Comparison of ENCODE assay signal across 18 cellular contexts in genomic region chr14:52155656-52156213, GRCh38.
A peak's percentile ranks its signal among the peaks of the same experiment; 100 is the strongest.
DNase-seq lines count a peak whose midpoint lies in the region; ATAC-seq, FAIRE-seq and TF ChIP-seq lines count a peak whose summit lies in the region.
"Had no signal": no experiment of that assay in that cellular context is flagged by ENCODE, and none has a peak within 500 bp of the region (broad histone marks: within the 10 kb centered on the region; RNA-seq: fewer than 3 reads in every experiment).

No MANE protein-coding gene starts in this region.

- no peak overlapping the region for H3K4ac ChIP-seq in H9 (ENCODE audit: low read depth, low read length)

- H3K9ac ChIP-seq in H9 (ENCODE audit: extremely low read depth, insufficient read length, low read length): no peak overlapping the region

- H2BK12ac ChIP-seq in H9 (ENCODE audit: insufficient read length, low read depth, low read length): no peak overlapping the region

- ATAC-seq in activated CD8-positive, alpha-beta T cell treated with anti-CD3 and anti-CD28 coated beads, Interleukin-2, amount 10 ng/mL, durations not matched to agents 7 days and 5 days: no peak
- ATAC-seq in activated CD8-positive, alpha-beta T cell treated with anti-CD3 and anti-CD28 coated beads for 36 hours: no peak
- peak in 1 of 3 donors; percentile 4 for ATAC-seq in natural killer cell
- ATAC-seq: GM23338 had no signal

- H3K27me3 ChIP-seq in H9 (ENCODE audit: insufficient read depth, low read length): no peaks in the 10 kb centered on the region

- no peak overlapping the region for H4K91ac ChIP-seq in H9 (ENCODE audit: insufficient read length, low read depth, low read length)

- H3K27ac ChIP-seq in H9 (ENCODE audit: insufficient read length, low read depth, low read length): no peak overlapping the region
- H3K27ac ChIP-seq: 22Rv1 had no signal

- no peak overlapping the region for H2BK20ac ChIP-seq in H9 (ENCODE audit: low read depth, low read length, poor library complexity, severe bottlenecking)

- no peak overlapping the region for H3T11ph ChIP-seq in H9 (ENCODE audit: low read length)

- no peak overlapping the region for H3K18ac ChIP-seq in H9 (ENCODE audit: insufficient read length, low read depth, low read length)

- H2AFZ ChIP-seq in H9 (ENCODE audit: low read length): no peak overlapping the region
- H2AFZ ChIP-seq: GM23338 had no signal

- no peak overlapping the region for H3K4me3 Mint-ChIP-seq in activated CD8-positive, alpha-beta T cell treated with anti-CD3 and anti-CD28 coated beads, Interleukin-2, amount 10 ng/mL, durations not matched to agents 7 days and 5 days
- H3K4me3 Mint-ChIP-seq in activated CD8-positive, alpha-beta T cell treated with anti-CD3 and anti-CD28 coated beads for 36 hours: no peak overlapping the region
- H3K4me3 Mint-ChIP-seq in H9 (no peak overlapping the region), natural killer cell (peak overlapping the region; percentile 74)
- H3K4me3 Mint-ChIP-seq: CD14-positive monocyte, GM23338 had no signal

- H3K56ac ChIP-seq in H9 (ENCODE audit: insufficient read length, low read depth, low read length): no peak overlapping the region

- no peaks in the 10 kb centered on the region for H3K79me2 ChIP-seq in H9 (ENCODE audit: insufficient read depth, low read length)

- H3K36me3 Mint-ChIP-seq in activated CD8-positive, alpha-beta T cell treated with anti-CD3 and anti-CD28 coated beads, Interleukin-2, amount 10 ng/mL, durations not matched to agents 7 days and 5 days (ENCODE audit: low read depth): peaks cover 33% of the 10 kb centered on the region
- peaks cover 3% of the 10 kb centered on the region for H3K36me3 Mint-ChIP-seq in activated CD8-positive, alpha-beta T cell treated with anti-CD3 and anti-CD28 coated beads for 36 hours (ENCODE audit: low read depth)
- H3K36me3 Mint-ChIP-seq in H9 (ENCODE audit: insufficient read depth in 1 of 3, low read depth in 3 of 3) (no peaks in the 10 kb centered on the region; a peak in 1 of 7 replicates), natural killer cell (no peaks in the 10 kb centered on the region)
- H3K36me3 Mint-ChIP-seq: CD14-positive monocyte; CD8-positive, alpha-beta T cell had no signal

- H3K79me1 ChIP-seq in H9 (ENCODE audit: insufficient read depth, low read depth, low read length, poor library complexity, severe bottlenecking): no peaks in the 10 kb centered on the region

- peak; percentile 88 for FAIRE-seq in urothelium cell line (lab: Jason Lieb, UNC)
- FAIRE-seq: D721Med had no signal

- no peak overlapping the region for H4K5ac ChIP-seq in H9 (ENCODE audit: insufficient read length, low read depth, low read length)

- no peak for TF ChIP-seq CTCF in activated CD8-positive, alpha-beta T cell treated with anti-CD3 and anti-CD28 coated beads for 36 hours (IDR thresholded peaks at IDR 0.05)
- TF ChIP-seq CTCF in H9 (conservative IDR thresholded peaks at IDR 0.05) (no peak), natural killer cell (IDR thresholded peaks at IDR 0.05) (no peak)

- H3K23ac ChIP-seq in H9 (ENCODE audit: insufficient read length, low read depth, low read length): no peak overlapping the region

- CTCF ChIA-PET in activated CD8-positive, alpha-beta T cell treated with anti-CD3 and anti-CD28 coated beads, Interleukin-2, amount 10 ng/mL, durations not matched to agents 7 days and 5 days (lab: Charles Lee): no interaction called here
- CTCF ChIA-PET in activated CD8-positive, alpha-beta T cell treated with anti-CD3 and anti-CD28 coated beads for 36 hours (lab: Charles Lee): no interaction called here
- CTCF ChIA-PET in HEK293T (lab: Yijun Ruan, JAX): no interaction called here

- no peak for DNase-seq in activated CD8-positive, alpha-beta T cell treated with anti-CD3 and anti-CD28 coated beads, Interleukin-2, amount 10 ng/mL, durations not matched to agents 7 days and 5 days
- DNase-seq in activated CD8-positive, alpha-beta T cell treated with anti-CD3 and anti-CD28 coated beads for 36 hours: no peak
- no peak for DNase-seq in H9
- DNase-seq in natural killer cell: no peak
- no peak for DNase-seq in urothelium cell line (ENCODE audit: low spot score)
- DNase-seq in OCI-M1 (lab: John Stamatoyannopoulos, UW): no peak
- no peak for DNase-seq in HEK293T (ENCODE audit: extremely low spot score)
- DNase-seq: CD8-positive, alpha-beta T cell; COR-L47; DMS153; DMS79 treated with DMSO at 0.1 percent for 48 hours; GF-D8; H7; IMR-90 had no signal

- no peaks in the 10 kb centered on the region for H3K9me3 ChIP-seq in H9 (ENCODE audit: control insufficient read depth, low read depth, low read length)

- POLR2A ChIA-PET in activated CD8-positive, alpha-beta T cell treated with anti-CD3 and anti-CD28 coated beads, Interleukin-2, amount 10 ng/mL, durations not matched to agents 7 days and 5 days (lab: Charles Lee): no interaction called here
- POLR2A ChIA-PET in activated CD8-positive, alpha-beta T cell treated with anti-CD3 and anti-CD28 coated beads for 36 hours (lab: Charles Lee): no interaction called here
- POLR2A ChIA-PET in HEK293T (lab: Yijun Ruan, JAX): no interaction called here

- H4K8ac ChIP-seq in H9 (replicated peaks; ENCODE audit: insufficient read length, low read depth, low read length): no peak overlapping the region

- H4K20me1 ChIP-seq in H9 (ENCODE audit: control insufficient read depth, insufficient read depth, insufficient read length): no peaks in the 10 kb centered on the region

- no CpG with 5 or more reads among the region's 24 CpGs for WGBS in H9 (ENCODE audit: extremely low coverage, insufficient read length, low lambda C conversion rate)

- peaks cover 17% of the 10 kb centered on the region for H3K9me3 Mint-ChIP-seq in activated CD8-positive, alpha-beta T cell treated with anti-CD3 and anti-CD28 coated beads, Interleukin-2, amount 10 ng/mL, durations not matched to agents 7 days and 5 days (ENCODE audit: insufficient read depth)
- no peaks in the 10 kb centered on the region for H3K9me3 Mint-ChIP-seq in activated CD8-positive, alpha-beta T cell treated with anti-CD3 and anti-CD28 coated beads for 36 hours
- H3K9me3 Mint-ChIP-seq in H9 (no peaks in the 10 kb centered on the region), natural killer cell (peaks cover 0 to 5% of the 10 kb centered on the region in 2 donors)
- H3K9me3 Mint-ChIP-seq: CD8-positive, alpha-beta T cell; GM23338 had no signal

- H3K23me2 ChIP-seq in H9 (ENCODE audit: insufficient read length, low read depth, low read length, poor library complexity, severe bottlenecking): no peaks in the 10 kb centered on the region

- peaks cover 2% of the 10 kb centered on the region for H3K27me3 Mint-ChIP-seq in activated CD8-positive, alpha-beta T cell treated with anti-CD3 and anti-CD28 coated beads, Interleukin-2, amount 10 ng/mL, durations not matched to agents 7 days and 5 days (ENCODE audit: low read depth)
- H3K27me3 Mint-ChIP-seq in activated CD8-positive, alpha-beta T cell treated with anti-CD3 and anti-CD28 coated beads for 36 hours: no peaks in the 10 kb centered on the region
- peaks cover 3% of the 10 kb centered on the region for H3K27me3 Mint-ChIP-seq in H9 (ENCODE audit: low read depth)
- H3K27me3 Mint-ChIP-seq in natural killer cell (ENCODE audit: low read depth in 2 of 2): no peaks in the 10 kb centered on the region

- no peak overlapping the region for H2BK120ac ChIP-seq in H9 (ENCODE audit: low read depth, low read length, poor library complexity, severe bottlenecking)

- intact Hi-C loops in activated CD8-positive, alpha-beta T cell treated with anti-CD3 and anti-CD28 coated beads for 36 hours (cut with micrococcal nuclease): loop anchor here (10.0 kb wide), 1 partner anchor 109 kb away; the partner anchor contains the start of gene PTGDR
- intact Hi-C loops in natural killer cell (cut with micrococcal nuclease): loop anchor here (1.0 to 5.0 kb wide), 2 partner anchors 20 to 92 kb away; no protein-coding TSS in a partner anchor

- peak overlapping the region; percentile 39 for H3K27ac Mint-ChIP-seq in activated CD8-positive, alpha-beta T cell treated with anti-CD3 and anti-CD28 coated beads, Interleukin-2, amount 10 ng/mL, durations not matched to agents 7 days and 5 days
- H3K27ac Mint-ChIP-seq in activated CD8-positive, alpha-beta T cell treated with anti-CD3 and anti-CD28 coated beads for 36 hours: no peak overlapping the region
- H3K27ac Mint-ChIP-seq in H9 (no peak overlapping the region), natural killer cell (peak overlapping the region; percentile 86 to 90)
- H3K27ac Mint-ChIP-seq: CD14-positive monocyte, GM23338 had no signal

- H3K4me2 ChIP-seq in H9 (ENCODE audit: insufficient read depth, insufficient read length, low read length): no peak overlapping the region
- H3K4me2 ChIP-seq: GM23338 had no signal

- no peaks in the 10 kb centered on the region for H3K4me1 ChIP-seq in H9 (ENCODE audit: insufficient read depth, low read length)

- H3K4me1 Mint-ChIP-seq in activated CD8-positive, alpha-beta T cell treated with anti-CD3 and anti-CD28 coated beads, Interleukin-2, amount 10 ng/mL, durations not matched to agents 7 days and 5 days (ENCODE audit: low read depth): peaks cover 58% of the 10 kb centered on the region
- H3K4me1 Mint-ChIP-seq in activated CD8-positive, alpha-beta T cell treated with anti-CD3 and anti-CD28 coated beads for 36 hours (ENCODE audit: low read depth): peaks cover 42% of the 10 kb centered on the region
- no peaks in the 10 kb centered on the region for H3K4me1 Mint-ChIP-seq in H9
- peaks cover 87 to 94% of the 10 kb centered on the region in 2 donors for H3K4me1 Mint-ChIP-seq in natural killer cell
- H3K4me1 Mint-ChIP-seq: CD14-positive monocyte, GM23338 had no signal

- peak overlapping the region; percentile 80; the same call in 1 of the 2 replicates for H2BK15ac ChIP-seq in H9 (ENCODE audit: low read depth, low read length)

- H3K14ac ChIP-seq in H9 (ENCODE audit: insufficient read depth, low read length): no peak overlapping the region

- no peak overlapping the region for H2BK5ac ChIP-seq in H9 (ENCODE audit: insufficient read length, low read length)

- H2AK5ac ChIP-seq in H9 (ENCODE audit: insufficient read length, low read length): no peak overlapping the region

TF ChIP-seq in HEK293T, 16 proteins besides CTCF, POLR2A, EP300 and RAD21 (continues in another document):
- TF ChIP-seq L3MBTL2 (conservative IDR thresholded peaks at IDR 0.05) (no peak), BHLHE40 (IDR thresholded peaks at IDR 0.05; ENCODE audit: borderline replicate concordance) (no peak), PKNOX1 (IDR thresholded peaks at IDR 0.05) (no peak), ELF4 (IDR thresholded peaks at IDR 0.05) (no peak), SUZ12 (IDR thresholded peaks at IDR 0.05) (no peak), NFRKB (IDR thresholded peaks at IDR 0.05) (no peak)

Comparison
In these comparisons a context has a peak if more than half of its experiments do, and no peak if none do; other contexts are left out.
1. H3K27ac Mint-ChIP-seq: peak in activated CD8-positive, alpha-beta T cell treated with anti-CD3 and anti-CD28 coated beads, Interleukin-2, amount 10 ng/mL, durations not matched to agents 7 days and 5 days (single experiment) and natural killer cell (2 of 2); none in activated CD8-positive, alpha-beta T cell treated with anti-CD3 and anti-CD28 coated beads for 36 hours (single experiment) and H9 (0 of 3).